In genomic region chr17:1684307-1685189, GRCh38 we compare ENCODE assay signal across 8 cellular contexts. TPM values are rescaled to one million over a fixed set of nuclear protein-coding genes. Genes with fewer than 3 reads are reported as not detected.
DNase-seq lines count a peak whose midpoint lies in the region; ATAC-seq and TF ChIP-seq lines count a peak whose summit lies in the region.

Gene PRPF8 (minus strand): TSS chr17:1684867. CDS start chr17:1684571, 296 bp downstream.

- no peaks in the 10 kb centered on the region for H3K9me3 Mint-ChIP-seq in effector memory CD8-positive, alpha-beta T cell

- peaks cover 29 to 41% of the 10 kb centered on the region in 2 donors for H3K4me1 Mint-ChIP-seq in effector memory CD8-positive, alpha-beta T cell (ENCODE audit: low read depth in 2 of 2)

- no peak for TF ChIP-seq CTCF in GM20000 (IDR thresholded peaks at IDR 0.05; ENCODE audit: extremely low read depth, missing control alignments)

- POLR2A ChIA-PET in activated CD8-positive, alpha-beta memory T cell treated with anti-CD3 and anti-CD28 coated beads for 36 hours (lab: Charles Lee) = interaction anchor here (0.6 to 0.7 kb wide), 3 partner anchors 108 to 655 kb away, joined by 4 to 8 read pairs (median 6); no protein-coding TSS in a partner anchor

- DNase-seq in CMK (ENCODE audit: low read depth) (peak; percentile 82), GM20000 (ENCODE audit: low spot score) (peak; percentile 100), HT-29 (ENCODE audit: low spot score) (peak; percentile 93), NOMO-1 (lab: John Stamatoyannopoulos, UW; ENCODE audit: unreplicated experiment in 2 of 2) (peak; percentile 97 to 98), medulla oblongata (ENCODE audit: extremely low spot score) (peak; percentile 99)
- DNase-seq in effector memory CD8-positive, alpha-beta T cell = peak; percentile 97 to 99 (median 98)
- peak; percentile 97 for DNase-seq in stimulated activated CD8-positive, alpha-beta memory T cell treated with anti-CD3 and anti-CD28 coated beads, Interleukin-12 subunit alpha, Interleukin-12 subunit beta, amount 100 ng/mL, for 1 hour (ENCODE audit: low read depth)

- H3K36me3 Mint-ChIP-seq in effector memory CD8-positive, alpha-beta T cell (ENCODE audit: insufficient read depth) = peaks cover 55% of the 10 kb centered on the region

- ATAC-seq in effector memory CD8-positive, alpha-beta T cell (replicated peaks) = peak; percentile 97

- H3K27me3 Mint-ChIP-seq in effector memory CD8-positive, alpha-beta T cell = no peaks in the 10 kb centered on the region

- H3K27ac Mint-ChIP-seq in effector memory CD8-positive, alpha-beta T cell = peak within 1 kb of the TSS; percentile 98 to 99

- peak within 1 kb of the TSS; percentile 98 for H3K4me3 Mint-ChIP-seq in effector memory CD8-positive, alpha-beta T cell

- CTCF ChIA-PET in activated CD8-positive, alpha-beta memory T cell treated with anti-CD3 and anti-CD28 coated beads for 36 hours (lab: Charles Lee) = interaction anchor here (0.6 to 1.6 kb wide), 3 partner anchors 16 to 172 kb away, joined by 3 to 8 read pairs (median 4); partner anchors contain the start of gene RILP

RNA-seq across cellular contexts. Expression of gene PRPF8, which starts in this region (rescaled TPM):
- total RNA-seq in HT-29 (2014; rRNA removed; shearing (Covaris generic)) = 92.7 and 92.8 TPM in 2 replicates
- 100 to 1,000 TPM; 420 to 428 TPM for total RNA-seq in activated CD8-positive, alpha-beta memory T cell treated with anti-CD3 and anti-CD28 coated beads for 36 hours

Comparison
In these comparisons a context has a peak if more than half of its experiments do, and no peak if none do; other contexts are left out.
1. Peak in every context shown above with its lines: DNase-seq and ATAC-seq.